12 cellular contexts compared by ENCODE assay signal in genomic region chr14:37587881-37588666, GRCh38. TPM values are rescaled to one million over a fixed set of nuclear protein-coding genes. Genes with fewer than 3 reads are reported as not detected.
DNase-seq lines count a peak whose midpoint lies in the region; ATAC-seq, FAIRE-seq and TF ChIP-seq lines count a peak whose summit lies in the region.
"Had no signal": no experiment of that assay in that cellular context is flagged by ENCODE, and none has a peak within 500 bp of the region (broad histone marks: within the 10 kb centered on the region; RNA-seq: fewer than 3 reads in every experiment).

No MANE protein-coding gene starts in this region.

- intact Hi-C loops in kidney (cut with DNase I) = no loop called here
- intact Hi-C loops in stomach (cut with DNase I; ENCODE audit: low total_unique reads) = no loop called here
- intact Hi-C loops in lower leg skin (cut with DNase I; ENCODE audit: low total_unique reads) = no loop called here

- H3K9me3 ChIP-seq in kidney (ENCODE audit: control insufficient read depth in 1 of 2, low read length in 2 of 2) (no peaks in the 10 kb centered on the region), stomach (no peaks in the 10 kb centered on the region)

- DNase-seq in NCI-H2081 (lab: John Stamatoyannopoulos, UW) = peak; percentile 55 to 67
- DNase-seq in NCI-H2081 treated with DMSO at 0.1 percent for 48 hours (lab: John Stamatoyannopoulos, UW) = no peak
- peak; percentile 49 for DNase-seq in RKO (ENCODE audit: low spot score)
- peak; percentile 58 for DNase-seq in kidney
- DNase-seq in stomach = no peak
- no peak for DNase-seq in lower leg skin (ENCODE audit: low spot score in 2 of 2)
- DNase-seq in HCEC 1CT = no peak
- DNase-seq: NCI-H446 treated with DMSO at 0.1 percent for 48 hours, ovary had no signal

- H3K27ac ChIP-seq in kidney (ENCODE audit: low read depth in 2 of 2, low read length in 2 of 2) (no peak overlapping the region), stomach (peak overlapping the region; percentile 86 to 96 (median 92))
- H3K27ac ChIP-seq: HL-60, ovary had no signal

- H3K27me3 ChIP-seq in stomach = peaks cover 43 to 100% (median 76%) of the 10 kb centered on the region in 3 donors

- no peak for TF ChIP-seq CTCF in kidney (IDR thresholded peaks at IDR 0.05; ENCODE audit: borderline replicate concordance, extremely low read depth, insufficient read depth)
- no peak for TF ChIP-seq CTCF in stomach (IDR thresholded peaks at IDR 0.05)
- no peak for TF ChIP-seq CTCF in lower leg skin (IDR thresholded peaks at IDR 0.05)

- no peak overlapping the region for H3K4me3 ChIP-seq in kidney (ENCODE audit: low read length in 2 of 2)
- peak overlapping the region; percentile 47 to 67 (median 58) for H3K4me3 ChIP-seq in stomach
- H3K4me3 ChIP-seq in lower leg skin (ENCODE audit: low read depth, poor library complexity, severe bottlenecking) = no peak overlapping the region
- H3K4me3 ChIP-seq: ovary had no signal

- no peak for TF ChIP-seq EP300 in stomach (IDR thresholded peaks at IDR 0.05)

- 2 to 7% (median 3%) methylated on average over 18 to 63 of the region's 63 CpGs for WGBS in stomach, 5 donors
- 4 to 7% methylated on average over 62 to 63 of the region's 63 CpGs for WGBS in lower leg skin, 2 donors

- peaks cover 0 to 4% of the 10 kb centered on the region in 2 donors for H3K4me1 ChIP-seq in kidney (ENCODE audit: control insufficient read depth in 1 of 2, insufficient read depth in 1 of 2, low read depth in 1 of 2, low read length in 2 of 2)
- H3K4me1 ChIP-seq in stomach = peaks cover 18 to 50% (median 34%) of the 10 kb centered on the region in 4 donors

- no peak overlapping the region for H3K9ac ChIP-seq in kidney (ENCODE audit: low read length in 2 of 2)

- H3K36me3 ChIP-seq in kidney (ENCODE audit: control insufficient read depth in 1 of 2, insufficient read depth in 2 of 2, low read length in 2 of 2) (no peaks in the 10 kb centered on the region), stomach (peaks cover 0 to 4% (median 2%) of the 10 kb centered on the region in 4 donors)
- H3K36me3 ChIP-seq: ovary had no signal

- TF ChIP-seq POLR2A in stomach (IDR thresholded peaks at IDR 0.05) (no peak), lower leg skin (IDR thresholded peaks at IDR 0.05) (no peak)

- no peak for FAIRE-seq in kidney (lab: Jason Lieb, UNC)

- no peak for ATAC-seq in GM18517 (IDR thresholded peaks at IDR 0.05; ENCODE audit: unreplicated experiment)

RNA-seq across cellular contexts. Expression of gene FOXA1, which starts 7.0 kb away (rescaled TPM):
- total RNA-seq in kidney (not detected), stomach (100 to 1,000 TPM in 2 of 5 donors, 10 to 100 TPM in 2, under 1 TPM in 1; 0.58 to 147 (median 70.5) TPM), lower leg skin (1 to 10 TPM; 2.7 to 9.8 (median 7.5) TPM)
- polyA plus RNA-seq in kidney (ENCODE audit: insufficient read depth, low read depth, low replicate concordance) (not detected), stomach (10 to 100 TPM; 17.4 to 29.4 (median 24.3) TPM)
- polyA plus RNA-seq: ovary had no signal

RNA-seq across cellular contexts. Expression of gene TTC6, which starts 7.4 kb away (rescaled TPM):
- total RNA-seq in kidney = not detected
- not detected for polyA plus RNA-seq in kidney (ENCODE audit: insufficient read depth, low read depth, low replicate concordance)
- total RNA-seq in stomach = 100 to 1,000 TPM in 1 of 5 donors, 10 to 100 TPM in 4; 20.6 to 184 (median 22.8) TPM
- polyA plus RNA-seq in stomach = 1 to 10 TPM in 2 of 3 donors, under 1 TPM in 1; 0.92 to 8.5 (median 8.3) TPM
- 1 to 10 TPM in 1 of 4 donors, under 1 TPM in 3; 0.34 to 1.8 (median 0.73) TPM for total RNA-seq in lower leg skin
- polyA plus RNA-seq: AG04450, ovary had no signal

Comparison
In these comparisons a context has a peak if more than half of its experiments do, and no peak if none do; other contexts are left out.
1. DNase-seq: peak in NCI-H2081 (2 of 2), RKO (single experiment) and kidney (single experiment); none in NCI-H2081 treated with DMSO at 0.1 percent for 48 hours (single experiment), stomach (single experiment), lower leg skin (0 of 2) and HCEC 1CT (single experiment).
2. H3K27ac ChIP-seq: peak in stomach (5 of 5); none in kidney (0 of 2).
3. H3K4me3 ChIP-seq: peak in stomach (4 of 4); none in kidney (0 of 2) and lower leg skin (single experiment).
4. RNA of gene TTC6, which starts 7.4 kb away (total RNA-seq): 20.6 to 184 TPM in stomach; 0.34 to 1.8 TPM in lower leg skin and not detected in kidney (single experiment); every median in the first group is over 4 times any median in the second.